Comparison of ENCODE assay signal across 11 cellular contexts in genomic region chr11:75454987-75455386, GRCh38.
"Had no signal": no experiment of that assay in that cellular context is flagged by ENCODE, and none has a peak within 500 bp of the region (broad histone marks: within the 10 kb centered on the region; RNA-seq: fewer than 3 reads in every experiment).

No MANE protein-coding gene starts in this region.

- ATAC-seq: activated CD4-positive, CD25-positive, alpha-beta regulatory T cell treated with anti-CD3 and anti-CD28 coated beads, Interleukin-2, amount 50 U/mL, for 24 hours had no signal

- H3K27me3 ChIP-seq: brain microvascular endothelial cell, hepatocyte had no signal

- H3K36me3 ChIP-seq: brain microvascular endothelial cell had no signal

- H3K4me3 ChIP-seq: hepatocyte had no signal

- DNase-seq: activated CD4-positive, alpha-beta T cell treated with anti-CD3 and anti-CD28 coated beads, Interleukin-2, amount 50 U/mL, for 4 hours; activated effector memory CD4-positive, alpha-beta T cell treated with anti-CD3 and anti-CD28 coated beads, Interleukin-2, amount 50 U/mL, for 16 hours; activated T-cell treated with anti-CD3 and anti-CD28 coated beads, Interleukin-2, amount 50 U/mL, for 24 hours; amygdala; brain microvascular endothelial cell; dermis blood vessel endothelial cell; erythroblast; small intestine; trophoblast cell had no signal

- H3K27ac ChIP-seq: brain microvascular endothelial cell, hepatocyte had no signal
